ENCODE assay signal across 19 cellular contexts in genomic region chr1:18191868-18192155, GRCh38.
DNase-seq lines count a peak whose midpoint lies in the region; FAIRE-seq and TF ChIP-seq lines count a peak whose summit lies in the region.
"Had no signal": no experiment of that assay in that cellular context is flagged by ENCODE, and none has a peak within 500 bp of the region (broad histone marks: within the 10 kb centered on the region; RNA-seq: fewer than 3 reads in every experiment).

No MANE protein-coding gene starts in this region.

- no peaks in the 10 kb centered on the region for H3K23me2 ChIP-seq in H1 (ENCODE audit: low read depth, low read length)

- intact Hi-C loops in lower leg skin (cut with DNase I; ENCODE audit: low total_unique reads) = no loop called here

- CTCF ChIA-PET in H1 (lab: Charles Lee; ENCODE audit: partially characterized antibody) = interaction anchor here (0.7 to 0.8 kb wide), 2 partner anchors 15 to 390 kb away, joined by 3 read pairs; no protein-coding TSS in a partner anchor

- 84% methylated on average over 7 of the region's 7 CpGs; no CpG with 5 or more reads in 1 of the 2 experiments for WGBS in H1 (ENCODE audit: extremely low coverage in 1 of 2, insufficient coverage in 1 of 2, insufficient read length in 1 of 2, insufficient replicate concordance in 2 of 2, low coverage in 1 of 2, low lambda C conversion rate in 2 of 2, missing lambda C conversion rate in 1 of 2), 2 experiments
- WGBS in neuronal stem cell (ENCODE audit: extremely low coverage in 2 of 2, insufficient read length in 2 of 2, insufficient replicate concordance in 1 of 2), 2 donors = no CpG with 5 or more reads among the region's 7 CpGs
- whole genome bisulfite sequencing in small intestine, 3 donors = 57 to 72% (median 65%) methylated on average over 7 of the region's 7 CpGs
- WGBS in lower leg skin, 2 donors = 64 to 67% methylated on average over 7 of the region's 7 CpGs

- no peak overlapping the region for H3K56ac ChIP-seq in H1 (replicated peaks; ENCODE audit: insufficient read length, low read depth, low read length)

- H3K18ac ChIP-seq in H1 (ENCODE audit: extremely low read depth, low read length) = no peak overlapping the region
- peak overlapping the region; percentile 84 for H3K18ac ChIP-seq in neuronal stem cell (ENCODE audit: low read length)

- H3K4me3 ChIP-seq in H1 (ENCODE audit: extremely low read depth in 1 of 4, insufficient read depth in 2 of 4, low read depth in 3 of 4, low read length in 4 of 4) (no peak overlapping the region), neuronal stem cell (ENCODE audit: low read length in 2 of 2) (no peak overlapping the region), small intestine (ENCODE audit: low read depth in 1 of 2, low read length in 2 of 2) (no peak overlapping the region), lower leg skin (ENCODE audit: low read depth, poor library complexity, severe bottlenecking) (no peak overlapping the region)

- no peak overlapping the region for H2BK5ac ChIP-seq in H1 (ENCODE audit: low read depth, low read length)
- no peak overlapping the region for H2BK5ac ChIP-seq in neuronal stem cell (ENCODE audit: low read length)

- no peak overlapping the region for H4K5ac ChIP-seq in H1 (ENCODE audit: insufficient read length, low read depth, low read length)

- no peaks in the 10 kb centered on the region for H3K4me1 Mint-ChIP-seq in activated T-cell treated with anti-CD3 and anti-CD28 coated beads, Interleukin-2, amount 50 U/mL, for 24 hours (ENCODE audit: low read depth)
- H3K4me1 Mint-ChIP-seq: CD14-positive monocyte; CD8-positive, alpha-beta memory T cell had no signal

- no peak overlapping the region; the same call in 1 of the 2 replicates for H2AK5ac ChIP-seq in H1 (ENCODE audit: low read depth, low read length)
- H2AK5ac ChIP-seq in neuronal stem cell (ENCODE audit: low read depth, low read length) = peak overlapping the region; percentile 73

- H3K23ac ChIP-seq in H1 (ENCODE audit: insufficient read length) (no peak overlapping the region), neuronal stem cell (ENCODE audit: low read depth, low read length, poor library complexity) (no peak overlapping the region)

- peaks cover 3% of the 10 kb centered on the region; the same call in 1 of the 2 replicates for H3K79me1 ChIP-seq in H1 (ENCODE audit: low read depth, low read length)
- H3K79me1 ChIP-seq in neuronal stem cell (ENCODE audit: low read depth, low read length) = no peaks in the 10 kb centered on the region

- POLR2A ChIA-PET in H1 (lab: Charles Lee; ENCODE audit: partially characterized antibody) = no interaction called here

- H3K4ac ChIP-seq in H1 (replicated peaks; ENCODE audit: insufficient read length, low read depth, low read length) (no peak overlapping the region), neuronal stem cell (ENCODE audit: low read length) (no peak overlapping the region)

- no peaks in the 10 kb centered on the region for H3K36me3 Mint-ChIP-seq in activated T-cell treated with anti-CD3 and anti-CD28 coated beads, Interleukin-2, amount 50 U/mL, for 24 hours (ENCODE audit: low read depth)
- H3K36me3 Mint-ChIP-seq: CD14-positive monocyte; CD8-positive, alpha-beta memory T cell had no signal

- H3K27ac Mint-ChIP-seq in activated T-cell treated with anti-CD3 and anti-CD28 coated beads, Interleukin-2, amount 50 U/mL, for 24 hours = no peak overlapping the region
- H3K27ac Mint-ChIP-seq: CD14-positive monocyte; CD8-positive, alpha-beta memory T cell; HFFc6 had no signal

- H2BK120ac ChIP-seq in H1 (replicated peaks; ENCODE audit: low read depth, low read length) (no peak overlapping the region), neuronal stem cell (ENCODE audit: low read depth, low read length) (no peak overlapping the region)

- H3K9ac ChIP-seq in H1 (replicated peaks in 1 of 4; ENCODE audit: extremely low read depth in 1 of 4, low read depth in 3 of 4, low read length in 3 of 4) = no peak overlapping the region
- no peak overlapping the region for H3K9ac ChIP-seq in neuronal stem cell (ENCODE audit: low read depth, low read length, poor library complexity)

- no peaks in the 10 kb centered on the region for H3K79me2 ChIP-seq in H1 (ENCODE audit: control insufficient read depth in 1 of 2, insufficient read depth in 2 of 2, low read length in 2 of 2)

- H2BK20ac ChIP-seq in H1 (ENCODE audit: low read length) = no peak overlapping the region

- H3K9me3 ChIP-seq in H1 (ENCODE audit: insufficient read depth in 2 of 2, low read depth in 1 of 2, low read length in 1 of 2) (0 out of 4 replicates have a peak, but pooled peaks cover 0 to 3% of the 10 kb centered on the region in 2 experiments), neuronal stem cell (replicated peaks in 1 of 2; ENCODE audit: control insufficient read depth in 2 of 2, insufficient read depth in 1 of 2, low read depth in 1 of 2, low read length in 2 of 2) (no peaks in the 10 kb centered on the region), small intestine (ENCODE audit: control insufficient read depth, low read depth) (no peaks in the 10 kb centered on the region)
- H3K9me3 ChIP-seq: BE2C, Caco-2 had no signal

- H3K36me3 ChIP-seq in H1 (ENCODE audit: control insufficient read depth in 2 of 4, insufficient read depth in 4 of 4, low read length in 3 of 4) (no peaks in the 10 kb centered on the region), neuronal stem cell (replicated peaks in 1 of 2; ENCODE audit: control insufficient read depth in 2 of 2, insufficient read depth in 2 of 2, low read length in 2 of 2) (no peaks in the 10 kb centered on the region), small intestine (ENCODE audit: control insufficient read depth in 2 of 2, insufficient read depth in 2 of 2, low read length in 2 of 2) (no peaks in the 10 kb centered on the region)
- H3K36me3 ChIP-seq: BE2C had no signal

- H3K4me1 ChIP-seq in H1 (replicated peaks in 1 of 4; ENCODE audit: control insufficient read depth in 3 of 4, insufficient read depth in 4 of 4, low read length in 3 of 4) = peaks cover 0 to 8% (median 2%) of the 10 kb centered on the region in 4 experiments; a peak in 5 of 7 replicates
- H3K4me1 ChIP-seq in neuronal stem cell (ENCODE audit: control insufficient read depth in 2 of 2, insufficient read depth in 1 of 2, low read depth in 1 of 2, low read length in 2 of 2) = peaks cover 0 to 8% of the 10 kb centered on the region in 2 donors
- H3K4me1 ChIP-seq in small intestine (ENCODE audit: control insufficient read depth in 2 of 2, insufficient read depth in 1 of 2, low read depth in 1 of 2, low read length in 1 of 2) = no peaks in the 10 kb centered on the region
- H3K4me1 ChIP-seq: Caco-2 had no signal

- H3K4me2 ChIP-seq in H1 (ENCODE audit: insufficient read depth in 1 of 2, low read depth in 2 of 2, low read length in 2 of 2) = no peak overlapping the region
- H3K4me2 ChIP-seq in neuronal stem cell (ENCODE audit: insufficient read depth, low read length, poor library complexity, severe bottlenecking) = no peak overlapping the region

- no peak overlapping the region for H3K4me3 Mint-ChIP-seq in activated T-cell treated with anti-CD3 and anti-CD28 coated beads, Interleukin-2, amount 50 U/mL, for 24 hours
- H3K4me3 Mint-ChIP-seq: CD14-positive monocyte, HFFc6 had no signal

- no peak for TF ChIP-seq POLR2A in H1 (IDR thresholded peaks at IDR 0.05; ENCODE audit: control extremely low read depth in 1 of 2, low read depth in 2 of 2, low read length in 2 of 2)
- no peak for TF ChIP-seq POLR2A in lower leg skin (IDR thresholded peaks at IDR 0.05)

- H4K8ac ChIP-seq in H1 (ENCODE audit: extremely low read depth, insufficient read depth, low read length) (no peak overlapping the region), neuronal stem cell (ENCODE audit: low read depth, low read length) (no peak overlapping the region)

- H3K27me3 ChIP-seq in H1 (replicated peaks in 1 of 4; ENCODE audit: control insufficient read depth in 3 of 4, extremely low read depth in 1 of 4, insufficient read depth in 3 of 4, low read length in 3 of 4) (no peaks in the 10 kb centered on the region), neuronal stem cell (ENCODE audit: control insufficient read depth in 3 of 3, insufficient read depth in 3 of 3, low read depth in 1 of 3, low read length in 3 of 3) (peaks cover 0 to 7% (median 0%) of the 10 kb centered on the region in 3 experiments), small intestine (ENCODE audit: control insufficient read depth in 2 of 2, insufficient read depth in 2 of 2, low read length in 2 of 2) (peaks cover 0 to 7% of the 10 kb centered on the region in 2 donors)
- H3K27me3 ChIP-seq: BE2C had no signal

- no peaks in the 10 kb centered on the region for H4K20me1 ChIP-seq in H1 (replicated peaks in 1 of 2; ENCODE audit: control insufficient read depth in 1 of 2, insufficient read depth in 2 of 2, low read length in 2 of 2)

- H3K14ac ChIP-seq in H1 (ENCODE audit: insufficient read length) = no peak overlapping the region
- no peak overlapping the region for H3K14ac ChIP-seq in neuronal stem cell (ENCODE audit: low read length)

- H3K27me3 Mint-ChIP-seq in activated T-cell treated with anti-CD3 and anti-CD28 coated beads, Interleukin-2, amount 50 U/mL, for 24 hours = peaks cover 50% of the 10 kb centered on the region

- TF ChIP-seq RAD21 in H1 (IDR thresholded peaks at IDR 0.05 in 1 of 2, conservative IDR thresholded peaks at IDR 0.05 in 1 of 2; ENCODE audit: low read depth in 2 of 2, low read length in 2 of 2) = no peak

- H3K9me3 Mint-ChIP-seq in activated T-cell treated with anti-CD3 and anti-CD28 coated beads, Interleukin-2, amount 50 U/mL, for 24 hours = no peaks in the 10 kb centered on the region
- H3K9me3 Mint-ChIP-seq: CD14-positive monocyte; CD8-positive, alpha-beta memory T cell had no signal

- H4K91ac ChIP-seq in H1 (replicated peaks; ENCODE audit: insufficient read length, low read length) (no peak overlapping the region), neuronal stem cell (ENCODE audit: low read depth, low read length, poor library complexity) (no peak overlapping the region)

- 0 out of 2 replicates have a peak overlapping the region, but pooled peaks have one; percentile 27 for H2BK12ac ChIP-seq in H1 (ENCODE audit: low read depth, low read length)
- H2BK12ac ChIP-seq in neuronal stem cell (ENCODE audit: low read length) = no peak overlapping the region

- TF ChIP-seq CTCF in VCaP (conservative IDR thresholded peaks at IDR 0.05) = no peak
- no peak for TF ChIP-seq CTCF in H1 (IDR thresholded peaks at IDR 0.05; ENCODE audit: control extremely low read depth in 1 of 3, insufficient read depth in 1 of 3, low read depth in 1 of 3, low read length in 3 of 3)
- no peak for TF ChIP-seq CTCF in lower leg skin (IDR thresholded peaks at IDR 0.05)

- DNase-seq in NCI-H524 (lab: John Stamatoyannopoulos, UW) (peak; percentile 85 to 93), H1 (ENCODE audit: low read depth in 1 of 2, low spot score in 2 of 2) (no peak), neuronal stem cell (ENCODE audit: low spot score) (no peak), small intestine (no peak), lower leg skin (ENCODE audit: low spot score in 2 of 2) (no peak)
- DNase-seq in activated T-cell treated with anti-CD3 and anti-CD28 coated beads, Interleukin-2, amount 50 U/mL, for 24 hours = no peak
- DNase-seq: BE2C; Caco-2; CD8-positive, alpha-beta memory T cell; DND-41; GDM1; HCEC 1CT; HFFc6 had no signal

- H3K27ac ChIP-seq in VCaP (peak overlapping the region; percentile 89), H1 (ENCODE audit: low read depth, low read length) (no peak overlapping the region), neuronal stem cell (replicated peaks; ENCODE audit: low read length) (no peak overlapping the region), small intestine (ENCODE audit: low read depth in 1 of 2, low read length in 1 of 2) (no peak overlapping the region)

- H2AFZ ChIP-seq in H1 (ENCODE audit: low read length) = no peak overlapping the region
- H2AFZ ChIP-seq in neuronal stem cell (ENCODE audit: low read length) = no peak overlapping the region

- no peak for FAIRE-seq in H1 (lab: Jason Lieb, UNC)
- no peak for FAIRE-seq in small intestine (lab: Jason Lieb, UNC)
- FAIRE-seq: A204.1, GM19239, HepG2, HTR-8/SVneo had no signal

- no peak overlapping the region for H2BK15ac ChIP-seq in H1 (ENCODE audit: low read length)
- H2BK15ac ChIP-seq in neuronal stem cell (ENCODE audit: low read length) = peak overlapping the region; percentile 50

- TF ChIP-seq EP300 in H1 (IDR thresholded peaks at IDR 0.05; ENCODE audit: borderline replicate concordance in 1 of 2, low read depth in 2 of 2, low read length in 2 of 2) = no peak

Comparison
In these comparisons a context has a peak if more than half of its experiments do, and no peak if none do; other contexts are left out.
1. DNase-seq: peak in NCI-H524 (2 of 2); none in H1 (0 of 2), neuronal stem cell (single experiment), activated T-cell treated with anti-CD3 and anti-CD28 coated beads, Interleukin-2, amount 50 U/mL, for 24 hours (single experiment), small intestine (single experiment) and lower leg skin (0 of 2).